8 cellular contexts compared by ENCODE assay signal in genomic region chr19:55279773-55280643, GRCh38. TPM values are rescaled to one million over a fixed set of nuclear protein-coding genes. Genes with fewer than 3 reads are reported as not detected.
DNase-seq lines count a peak whose midpoint lies in the region; ATAC-seq and TF ChIP-seq lines count a peak whose summit lies in the region.

TSS of gene HSPBP1 (minus strand) at chr19:55280110. CDS start at chr19:55279608, 502 bp downstream.

- H3K4me2 ChIP-seq in DOHH2 (ENCODE audit: low read length) (peak within 1 kb of the TSS; percentile 75), Loucy (ENCODE audit: low read depth, low read length, poor library complexity, severe bottlenecking) (peak within 1 kb of the TSS; percentile 80)

- H3K9me3 ChIP-seq in DOHH2 (ENCODE audit: control insufficient read depth, insufficient read depth, low read length) (no peaks in the 10 kb centered on the region), Loucy (ENCODE audit: insufficient read depth, low read depth, low read length) (no peaks in the 10 kb centered on the region)

- peaks cover 28% of the 10 kb centered on the region for H3F3A ChIP-seq in DOHH2 (ENCODE audit: control insufficient read depth, insufficient read depth)
- peaks cover 6% of the 10 kb centered on the region; the same call in 1 of the 2 replicates for H3F3A ChIP-seq in Loucy (ENCODE audit: low read depth)

- H3K79me2 ChIP-seq in DOHH2 (ENCODE audit: control insufficient read depth, low read length) (peaks cover 8% of the 10 kb centered on the region), Loucy (ENCODE audit: insufficient read depth, low read length) (peaks cover 17% of the 10 kb centered on the region)

- H3K36me3 ChIP-seq in DOHH2 (ENCODE audit: control insufficient read depth, low read length) (peaks cover 18% of the 10 kb centered on the region), Loucy (ENCODE audit: insufficient read depth, low read length) (no peaks in the 10 kb centered on the region)

- H3K9me3 Mint-ChIP-seq in natural killer cell treated with Interleukin-12 subunit alpha and Interleukin-12 subunit beta and Interleukin-15 and Interleukin-18, amount 100 ng/mL, for 72 hours = no peaks in the 10 kb centered on the region

- H4K20me1 ChIP-seq in DOHH2 (ENCODE audit: control insufficient read depth, insufficient read depth, low read depth, low read length) (0 out of 2 replicates have a peak, but pooled peaks cover 4% of the 10 kb centered on the region), Loucy (ENCODE audit: insufficient read depth, low read length, poor library complexity, severe bottlenecking) (no peaks in the 10 kb centered on the region)

- peak; percentile 99 for DNase-seq in H4 (ENCODE audit: low spot score)
- peak; percentile 90 for DNase-seq in activated T-helper 9 cell treated with anti-CD3 and anti-CD28 coated beads, Interleukin-2, amount 50 U/mL, for 16 hours (ENCODE audit: low read depth)
- DNase-seq in fibroblast of pulmonary artery (ENCODE audit: low read depth) = peak; percentile 95
- peak; percentile 96 for DNase-seq in natural killer cell treated with Interleukin-12 subunit alpha and Interleukin-12 subunit beta and Interleukin-15 and Interleukin-18, amount 100 ng/mL, for 72 hours (ENCODE audit: low spot score)
- peak; percentile 96 for DNase-seq in stimulated activated naive CD8-positive, alpha-beta T cell treated with anti-CD3 and anti-CD28 coated beads, Interleukin-15, Interleukin-2, amounts not matched to agents 100 U/mL and 50 U/mL, for 24 hours

- H3K4me3 ChIP-seq in DOHH2 (ENCODE audit: low read length) (peak within 1 kb of the TSS; percentile 81), Loucy (ENCODE audit: low read length, poor library complexity, severe bottlenecking) (peak within 1 kb of the TSS; percentile 88), fibroblast of pulmonary artery (replicated peaks; ENCODE audit: low read depth, low read length) (peak within 1 kb of the TSS; percentile 91)

- H3K4me1 ChIP-seq in DOHH2 (ENCODE audit: control insufficient read depth, low read length) = peaks cover 67% of the 10 kb centered on the region
- peaks cover 13% of the 10 kb centered on the region for H3K4me1 ChIP-seq in Loucy (ENCODE audit: insufficient read depth, low read length, poor library complexity, severe bottlenecking)

- peak within 1 kb of the TSS; percentile 67 for H3K27ac ChIP-seq in DOHH2 (ENCODE audit: low read depth, low read length)

- H3K9ac ChIP-seq in Loucy (ENCODE audit: low read depth, low read length, poor library complexity, severe bottlenecking) = peak within 1 kb of the TSS; percentile 71

- H3K9me2 ChIP-seq in DOHH2 (replicated peaks; ENCODE audit: control insufficient read depth, low read length) (no peaks in the 10 kb centered on the region), Loucy (replicated peaks; ENCODE audit: low read depth, low read length) (no peaks in the 10 kb centered on the region)

- peaks cover 42 to 46% of the 10 kb centered on the region in 2 donors for H3K4me1 Mint-ChIP-seq in natural killer cell treated with Interleukin-12 subunit alpha and Interleukin-12 subunit beta and Interleukin-15 and Interleukin-18, amount 100 ng/mL, for 72 hours (ENCODE audit: low read depth in 2 of 2)

- ATAC-seq in natural killer cell treated with Interleukin-12 subunit alpha and Interleukin-12 subunit beta and Interleukin-15 and Interleukin-18, amount 100 ng/mL, for 72 hours = peak; percentile 90 to 96
- ATAC-seq in stimulated activated naive CD8-positive, alpha-beta T cell treated with anti-CD3 and anti-CD28 coated beads, Interleukin-15, Interleukin-2, amounts not matched to agents 100 U/mL and 50 U/mL, for 24 hours = peak; percentile 94

- H3K27ac Mint-ChIP-seq in natural killer cell treated with Interleukin-12 subunit alpha and Interleukin-12 subunit beta and Interleukin-15 and Interleukin-18, amount 100 ng/mL, for 72 hours = peak within 1 kb of the TSS; percentile 81 to 92

- TF ChIP-seq POLR2A in Raji (IDR thresholded peaks at IDR 0.05; ENCODE audit: insufficient read depth, low read depth, low read length) = peak; percentile 71

- peak within 1 kb of the TSS; percentile 87 for H3K4me3 Mint-ChIP-seq in natural killer cell treated with Interleukin-12 subunit alpha and Interleukin-12 subunit beta and Interleukin-15 and Interleukin-18, amount 100 ng/mL, for 72 hours

- peaks cover 3% of the 10 kb centered on the region; the same call in 1 of the 2 replicates for H3K27me3 ChIP-seq in DOHH2 (ENCODE audit: control insufficient read depth, low read length)
- no peaks in the 10 kb centered on the region for H3K27me3 ChIP-seq in Loucy (ENCODE audit: insufficient read depth, low read length, poor library complexity, severe bottlenecking)

- H3K27me3 Mint-ChIP-seq in natural killer cell treated with Interleukin-12 subunit alpha and Interleukin-12 subunit beta and Interleukin-15 and Interleukin-18, amount 100 ng/mL, for 72 hours = peaks cover 0 to 3% of the 10 kb centered on the region in 2 donors

- H3K36me3 Mint-ChIP-seq in natural killer cell treated with Interleukin-12 subunit alpha and Interleukin-12 subunit beta and Interleukin-15 and Interleukin-18, amount 100 ng/mL, for 72 hours = no peaks in the 10 kb centered on the region

- TF ChIP-seq CTCF in DOHH2 (IDR thresholded peaks at IDR 0.05; ENCODE audit: low read depth, low read length, poor library complexity, severe bottlenecking) (no peak), Loucy (conservative IDR thresholded peaks at IDR 0.05; ENCODE audit: low read length) (no peak), fibroblast of pulmonary artery (IDR thresholded peaks at IDR 0.05; ENCODE audit: low read length, missing control alignments) (no peak)

- H2AFZ ChIP-seq in Loucy (ENCODE audit: low read length) = peak within 1 kb of the TSS; percentile 69

RNA-seq across cellular contexts. Expression of gene HSPBP1, which starts in this region (rescaled TPM):
- 57.7 and 65.2 TPM in 2 replicates for total RNA-seq in H4 (2014; rRNA removed; shearing (Covaris generic))
- total RNA-seq in natural killer cell treated with Interleukin-12 subunit alpha and Interleukin-12 subunit beta and Interleukin-15 and Interleukin-18, amount 100 ng/mL, for 72 hours = 10 to 100 TPM; 38.2 to 53.1 TPM

Comparison
In these comparisons a context has a peak if more than half of its experiments do, and no peak if none do; other contexts are left out.
1. Peak in every context shown above with its lines: DNase-seq, ATAC-seq, H3K4me3 ChIP-seq and H3K27ac ChIP-seq.